In the genomic region with DNA sequence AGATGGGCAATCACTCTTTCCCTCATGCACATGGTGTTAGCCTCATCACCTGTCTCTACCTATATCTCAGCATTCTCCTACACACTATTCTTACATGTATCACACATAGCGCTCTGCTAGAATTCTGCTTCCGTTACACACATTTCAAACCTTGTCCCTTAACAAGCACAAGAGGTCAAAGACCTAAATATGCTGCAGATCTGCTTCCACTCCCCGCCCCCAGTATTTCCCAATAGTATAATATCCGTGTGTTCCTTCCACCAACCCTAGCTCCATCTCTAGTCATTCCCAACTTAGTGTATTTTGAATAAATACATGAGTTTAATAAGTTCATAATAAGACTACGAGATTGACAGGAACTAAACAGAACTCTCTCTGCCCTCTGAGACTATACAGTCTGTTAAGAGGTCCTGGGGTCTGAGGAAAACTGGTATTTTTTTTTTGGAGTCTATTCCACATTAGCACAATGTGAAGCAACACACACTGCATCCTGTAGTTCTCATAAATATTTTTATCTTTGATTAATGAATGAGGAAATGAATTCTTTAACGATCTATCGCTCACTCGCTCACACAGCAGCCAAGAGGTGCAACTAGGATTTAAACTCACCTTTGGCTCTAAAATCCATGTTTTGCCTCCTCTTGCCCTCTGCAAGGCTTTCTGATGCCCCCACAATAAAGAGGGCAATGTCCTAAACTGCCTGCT, we compare ENCODE assay signal across 27 cellular contexts.
"Had no signal": no experiment of that assay in that cellular context is flagged by ENCODE, and none has a peak within 500 bp of the region (broad histone marks: within the 10 kb centered on the region; RNA-seq: fewer than 3 reads in every experiment).

No MANE protein-coding gene starts in this region.

- H3K4me1 ChIP-seq: colonic mucosa, esophagus squamous epithelium, gastrocnemius medialis, heart right ventricle, left ventricle myocardium inferior, lower lobe of right lung had no signal

- DNase-seq: colonic mucosa; cortex of kidney; effector CD8-positive, alpha-beta T cell; effector memory CD8-positive, alpha-beta T cell; endodermal cell; erythroblast; esophagus squamous epithelium; foreskin fibroblast; gastrocnemius medialis; glutamatergic neuron; head of caudate nucleus; heart right ventricle; hypothalamus; immature natural killer cell; left cardiac atrium; left ventricle myocardium inferior; lower lobe of right lung; mesenchymal stem cell; mucosa of descending colon; naive B cell had no signal

- H3K4me3 ChIP-seq: colonic mucosa, esophagus squamous epithelium, gastrocnemius medialis, heart right ventricle, left ventricle myocardium inferior, lower lobe of right lung, mucosa of descending colon had no signal

- H3K9me3 ChIP-seq: colonic mucosa, esophagus squamous epithelium, gastrocnemius medialis, heart right ventricle, left ventricle myocardium inferior, lower lobe of right lung had no signal

- H3K9me3 Mint-ChIP-seq: dendritic cell treated with granulocyte-macrophage colony-stimulating factor and Interleukin-4, amounts not matched to agents 40 ng/mL and 50 ng/mL, for 4 days; effector memory CD8-positive, alpha-beta T cell; endodermal cell; immature natural killer cell; mesothelial cell of epicardium had no signal

- H3K36me3 Mint-ChIP-seq: immature natural killer cell, mesothelial cell of epicardium had no signal

- H3K27ac ChIP-seq: colonic mucosa, epithelial cell of prostate, esophagus squamous epithelium, gastrocnemius medialis, heart right ventricle, left ventricle myocardium inferior, lower lobe of right lung had no signal

- H3K36me3 ChIP-seq: colonic mucosa, esophagus squamous epithelium, gastrocnemius medialis, heart right ventricle, left ventricle myocardium inferior, lower lobe of right lung had no signal

- H3K27ac Mint-ChIP-seq: dendritic cell treated with granulocyte-macrophage colony-stimulating factor and Interleukin-4, amounts not matched to agents 40 ng/mL and 50 ng/mL, for 4 days; effector memory CD8-positive, alpha-beta T cell; endodermal cell; immature natural killer cell; mesothelial cell of epicardium; naive B cell had no signal

- H3K27me3 ChIP-seq: colonic mucosa, esophagus squamous epithelium, gastrocnemius medialis, heart right ventricle had no signal

- ATAC-seq: effector memory CD8-positive, alpha-beta T cell; esophagus mucosa; gastrocnemius medialis; heart right ventricle; left cardiac atrium; lower lobe of right lung; mucosa of descending colon had no signal

- FAIRE-seq: endometrium, islet of Langerhans, keratinocyte had no signal
